ENCODE assay signal across 18 cellular contexts in genomic region chr5:167702014-167702413, GRCh38.
"Had no signal": no experiment of that assay in that cellular context is flagged by ENCODE, and none has a peak within 500 bp of the region (broad histone marks: within the 10 kb centered on the region; RNA-seq: fewer than 3 reads in every experiment).

No MANE protein-coding gene starts in this region.

- DNase-seq: activated CD4-positive, alpha-beta T cell treated with anti-CD3 and anti-CD28 coated beads, Interleukin-2, amount 10 ng/mL, durations not matched to agents 24 days and 14 days; activated CD8-positive, alpha-beta T cell treated with anti-CD3 and anti-CD28 coated beads for 36 hours; activated naive CD4-positive, alpha-beta T cell treated with Interleukin-2 at 50 U/mL for 16 hours; activated T-cell treated with anti-CD3 and anti-CD28 coated beads, Interleukin-2, amount 50 U/mL, for 24 hours; central memory CD4-positive, alpha-beta T cell; endodermal cell; head of caudate nucleus; left ventricle myocardium superior; natural killer cell; pancreas; stimulated activated CD4-positive, alpha-beta T cell treated with anti-CD3 and anti-CD28 coated beads, Interleukin-4, amount 100 ng/mL, for 4 hours; T-helper 9 cell; testis had no signal

- H3K4me1 ChIP-seq: pancreas had no signal

- H3K27me3 Mint-ChIP-seq: activated CD4-positive, alpha-beta T cell treated with anti-CD3 and anti-CD28 coated beads, Interleukin-2, amount 10 ng/mL, durations not matched to agents 24 days and 14 days; activated CD8-positive, alpha-beta T cell treated with anti-CD3 and anti-CD28 coated beads for 36 hours; brain; memory B cell; stimulated activated memory B cell treated with anti-CD40 and anti-IgM and Interleukin-4, amounts not matched to agents 10 μg/mL and 1 μg/mL and 100 μg/mL, for 72 hours; type B pancreatic cell had no signal

- H3K27ac ChIP-seq: pancreas, testis had no signal

- H3K36me3 Mint-ChIP-seq: memory B cell; natural killer cell; stimulated activated memory B cell treated with anti-CD40 and anti-IgM and Interleukin-4, amounts not matched to agents 10 μg/mL and 1 μg/mL and 100 μg/mL, for 72 hours had no signal

- H3K27me3 ChIP-seq: pancreas, testis had no signal

- H3K4me3 Mint-ChIP-seq: activated CD4-positive, alpha-beta T cell treated with anti-CD3 and anti-CD28 coated beads, Interleukin-2, amount 10 ng/mL, durations not matched to agents 24 days and 14 days; activated CD8-positive, alpha-beta T cell treated with anti-CD3 and anti-CD28 coated beads for 36 hours; activated T-cell treated with anti-CD3 and anti-CD28 coated beads, Interleukin-2, amount 50 U/mL, for 24 hours; brain; endodermal cell; memory B cell; natural killer cell; stimulated activated memory B cell treated with anti-CD40 and anti-IgM and Interleukin-4, amounts not matched to agents 10 μg/mL and 1 μg/mL and 100 μg/mL, for 72 hours; type B pancreatic cell had no signal

- H3K9me3 Mint-ChIP-seq: activated CD4-positive, alpha-beta T cell treated with anti-CD3 and anti-CD28 coated beads, Interleukin-2, amount 10 ng/mL, durations not matched to agents 24 days and 14 days; activated T-helper 2 cell treated with anti-CD3 and anti-CD28 coated beads, Interferon-gamma antibody, Interleukin-2, Interleukin-4, amounts not matched to agents 10 μg/mL and 5 μg/mL and 100 μg/mL, durations not matched to agents 14 hours and 24 hours and 36 hours; endodermal cell; type B pancreatic cell had no signal

- H3K9me3 ChIP-seq: pancreas, testis had no signal

- H3K4me3 ChIP-seq: pancreas, testis had no signal

- H3K27ac Mint-ChIP-seq: activated CD4-positive, alpha-beta T cell treated with anti-CD3 and anti-CD28 coated beads, Interleukin-2, amount 10 ng/mL, durations not matched to agents 24 days and 14 days; activated CD8-positive, alpha-beta T cell treated with anti-CD3 and anti-CD28 coated beads for 36 hours; activated T-cell treated with anti-CD3 and anti-CD28 coated beads, Interleukin-2, amount 50 U/mL, for 24 hours; activated T-helper 2 cell treated with anti-CD3 and anti-CD28 coated beads, Interferon-gamma antibody, Interleukin-2, Interleukin-4, amounts not matched to agents 10 μg/mL and 5 μg/mL and 100 μg/mL, durations not matched to agents 14 hours and 24 hours and 36 hours; brain; endodermal cell; memory B cell; natural killer cell; stimulated activated memory B cell treated with anti-CD40 and anti-IgM and Interleukin-4, amounts not matched to agents 10 μg/mL and 1 μg/mL and 100 μg/mL, for 72 hours; type B pancreatic cell had no signal

- H3K4me1 Mint-ChIP-seq: activated CD4-positive, alpha-beta T cell treated with anti-CD3 and anti-CD28 coated beads, Interleukin-2, amount 10 ng/mL, durations not matched to agents 24 days and 14 days; memory B cell; natural killer cell; stimulated activated memory B cell treated with anti-CD40 and anti-IgM and Interleukin-4, amounts not matched to agents 10 μg/mL and 1 μg/mL and 100 μg/mL, for 72 hours had no signal

- H3K36me3 ChIP-seq: pancreas had no signal
